Comparison of ENCODE assay signal across 20 cellular contexts in the genomic region with DNA sequence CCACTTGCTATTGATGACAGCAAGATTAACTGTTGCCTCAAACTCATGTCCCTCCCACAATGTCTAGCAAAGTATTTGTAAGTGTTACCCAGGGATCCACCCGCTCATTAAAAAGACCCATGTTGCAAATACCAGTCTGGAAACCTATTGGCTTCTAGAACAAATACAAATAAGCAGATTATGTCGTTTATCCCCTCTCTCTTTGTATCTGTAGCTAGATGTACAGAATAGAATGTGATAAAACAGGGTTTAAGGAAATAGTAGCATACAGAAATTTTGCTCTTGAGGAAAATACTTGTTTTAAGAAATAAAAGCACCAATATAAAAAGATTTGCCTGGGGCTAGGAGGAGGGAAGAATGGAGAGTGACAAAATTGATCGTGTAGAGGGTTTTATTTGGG.
A peak's percentile ranks its signal among the peaks of the same experiment; 100 is the strongest.
DNase-seq lines count a peak whose midpoint lies in the region; ATAC-seq and TF ChIP-seq lines count a peak whose summit lies in the region.
"Had no signal": no experiment of that assay in that cellular context is flagged by ENCODE, and none has a peak within 500 bp of the region (broad histone marks: within the 10 kb centered on the region; RNA-seq: fewer than 3 reads in every experiment).

No MANE protein-coding gene starts in this region.

- H3K9me3 Mint-ChIP-seq in endodermal cell, result peaks cover 43% of the 10 kb centered on the region
- H3K9me3 Mint-ChIP-seq: CD4-positive, alpha-beta T cell; HFFc6 had no signal

- H3K36me3 Mint-ChIP-seq in endodermal cell (ENCODE audit: low read depth), result no peaks in the 10 kb centered on the region
- H3K36me3 Mint-ChIP-seq: CD8-positive, alpha-beta memory T cell had no signal

- ATAC-seq in gastrocnemius medialis (no peak), GM18867 (IDR thresholded peaks at IDR 0.05; ENCODE audit: unreplicated experiment) (no peak)
- ATAC-seq: A549 had no signal

- H3K9me3 ChIP-seq in HAP-1, result no peaks in the 10 kb centered on the region; the same call in 1 of the 2 replicates
- H3K9me3 ChIP-seq in endodermal cell (ENCODE audit: control insufficient read depth, low read length), result no peaks in the 10 kb centered on the region
- H3K9me3 ChIP-seq in gastrocnemius medialis, result no peaks in the 10 kb centered on the region
- H3K9me3 ChIP-seq: A549, BE2C had no signal

- H3K27ac Mint-ChIP-seq in endodermal cell, result no peak overlapping the region
- H3K27ac Mint-ChIP-seq: CD14-positive monocyte; CD4-positive, alpha-beta T cell; CD8-positive, alpha-beta memory T cell; H9; HFFc6 had no signal

- no peak for TF ChIP-seq POLR2A in gastrocnemius medialis (IDR thresholded peaks at IDR 0.05)

- H3K27ac ChIP-seq in endodermal cell (ENCODE audit: low read depth, low read length) (no peak overlapping the region), gastrocnemius medialis (no peak overlapping the region)
- H3K27ac ChIP-seq: A549; BLaER1 treated with 17β-estradiol and CSF1 and Interleukin-3, amounts not matched to agents 10 nM and 100 nM; GM23248 had no signal

- H3K9ac ChIP-seq in endodermal cell (ENCODE audit: extremely low read depth, low read length, poor library complexity, severe bottlenecking), result peak overlapping the region; percentile 38
- H3K9ac ChIP-seq: BLaER1 treated with 17β-estradiol and CSF1 and Interleukin-3, amounts not matched to agents 10 nM and 100 nM; GM23248 had no signal

- no peak overlapping the region for H3K4me3 ChIP-seq in HAP-1
- peak overlapping the region; percentile 76 for H3K4me3 ChIP-seq in endodermal cell (ENCODE audit: low read length)
- H3K4me3 ChIP-seq in gastrocnemius medialis, result no peak overlapping the region
- H3K4me3 ChIP-seq: A549; BLaER1 treated with 17β-estradiol and CSF1 and Interleukin-3, amounts not matched to agents 10 nM and 100 nM; GM23248 had no signal

- intact Hi-C loops in gastrocnemius medialis (cut with DNase I; ENCODE audit: low total_unique reads), result no loop called here

- H3K27me3 Mint-ChIP-seq in endodermal cell (ENCODE audit: insufficient read depth), result peaks cover 5% of the 10 kb centered on the region

- in situ Hi-C loops in HAP-1 (cut with MboI; ENCODE audit: low sequenced_read_pairs) (no loop called here), gastrocnemius medialis (cut with MboI; ENCODE audit: low sequenced_read_pairs in 4 of 4) (no loop called here)

- no peak overlapping the region for H3K4me3 Mint-ChIP-seq in endodermal cell
- H3K4me3 Mint-ChIP-seq: CD4-positive, alpha-beta T cell; CD8-positive, alpha-beta memory T cell; H9; HFFc6 had no signal

- H3K4me1 Mint-ChIP-seq in endodermal cell, result peaks cover 14% of the 10 kb centered on the region

- no peaks in the 10 kb centered on the region for H3K27me3 ChIP-seq in HAP-1 (ENCODE audit: low read depth)
- H3K27me3 ChIP-seq in endodermal cell (ENCODE audit: control insufficient read depth, insufficient read depth, low read length, poor library complexity, severe bottlenecking), result no peaks in the 10 kb centered on the region
- peaks cover 28 to 52% (median 44%) of the 10 kb centered on the region in 3 donors for H3K27me3 ChIP-seq in gastrocnemius medialis

- 39% methylated on average over 2 of the region's 3 CpGs; no CpG with 5 or more reads in 1 of the 2 experiments for WGBS in endodermal cell (ENCODE audit: insufficient coverage in 1 of 2, insufficient read length in 1 of 2), 2 experiments

- H3K36me3 ChIP-seq in HAP-1 (replicated peaks) (no peaks in the 10 kb centered on the region), endodermal cell (ENCODE audit: control insufficient read depth, insufficient read depth, low read length) (no peaks in the 10 kb centered on the region), gastrocnemius medialis (no peaks in the 10 kb centered on the region)
- H3K36me3 ChIP-seq: BE2C; BLaER1 treated with 17β-estradiol and CSF1 and Interleukin-3, amounts not matched to agents 10 nM and 100 nM had no signal

- H3K4me1 ChIP-seq in HAP-1, result peaks cover 23% of the 10 kb centered on the region
- no peaks in the 10 kb centered on the region for H3K4me1 ChIP-seq in endodermal cell (ENCODE audit: control insufficient read depth, insufficient read depth, low read length)
- peaks cover 0 to 7% of the 10 kb centered on the region in 2 donors for H3K4me1 ChIP-seq in gastrocnemius medialis
- H3K4me1 ChIP-seq: A549; BE2C; BLaER1 treated with 17β-estradiol and CSF1 and Interleukin-3, amounts not matched to agents 10 nM and 100 nM had no signal

- DNase-seq in ELF-1 (ENCODE audit: low read depth, low spot score), result peak; percentile 19
- DNase-seq in HAP-1 (ENCODE audit: low spot score in 2 of 2), result peak; percentile 58 to 94
- no peak for DNase-seq in endodermal cell
- no peak for DNase-seq in gastrocnemius medialis
- no peak for DNase-seq in OCI-M2 (lab: John Stamatoyannopoulos, UW; ENCODE audit: unreplicated experiment)
- DNase-seq: 8988T; ACHN; AML-193; BE2C; CD4-positive, alpha-beta T cell; CD8-positive, alpha-beta memory T cell; DMS53; DMS79 treated with DMSO at 0.1 percent for 48 hours; GM23248; H9; HFFc6 had no signal

- TF ChIP-seq CTCF in endodermal cell (conservative IDR thresholded peaks at IDR 0.05), result no peak
- TF ChIP-seq CTCF in gastrocnemius medialis (IDR thresholded peaks at IDR 0.05 in 4 of 5, conservative IDR thresholded peaks at IDR 0.05 in 1 of 5), result no peak

Comparison
In these comparisons a context has a peak if more than half of its experiments do, and no peak if none do; other contexts are left out.
1. DNase-seq: peak in ELF-1 (single experiment) and HAP-1 (2 of 2); none in endodermal cell (single experiment), gastrocnemius medialis (0 of 2) and OCI-M2 (single experiment).